Comparison of ENCODE assay signal across 30 cellular contexts in genomic region chrX:155592331-155592730, GRCh38.
"Had no signal": no experiment of that assay in that cellular context is flagged by ENCODE, and none has a peak within 500 bp of the region (broad histone marks: within the 10 kb centered on the region; RNA-seq: fewer than 3 reads in every experiment).

No MANE protein-coding gene starts in this region.

- H3K4me1 ChIP-seq: left lung, lower lobe of right lung, pancreas, prostate gland, stomach, testis, thyroid gland, transverse colon, upper lobe of left lung, vagina had no signal

- FAIRE-seq: islet of Langerhans, kidney, pancreas had no signal

- H3K27ac ChIP-seq: left lung, lower lobe of right lung, pancreas, prostate gland, skin epidermis, stomach, testis, thyroid gland, transverse colon, upper lobe of left lung, vagina had no signal

- H3K27ac Mint-ChIP-seq: naive thymus-derived CD4-positive, alpha-beta T cell; natural killer cell treated with Interleukin-12 subunit alpha and Interleukin-12 subunit beta and Interleukin-15 and Interleukin-18, amount 100 ng/mL, for 72 hours; stimulated activated naive B cell treated with anti-CD40 and anti-IgM and Interleukin-4, amounts not matched to agents 10 μg/mL and 1 μg/mL and 100 μg/mL, for 72 hours had no signal

- H3K9me3 ChIP-seq: lower lobe of right lung, prostate gland, testis, thyroid gland, transverse colon had no signal

- H3K36me3 ChIP-seq: left lung, lower lobe of right lung, pancreas, prostate gland, thyroid gland, transverse colon, upper lobe of left lung had no signal

- DNase-seq: hypothalamus; immature natural killer cell; left colon; left lung; lower lobe of right lung; mammary epithelial cell; midbrain; mucosa of descending colon; naive thymus-derived CD4-positive, alpha-beta T cell; retina; stimulated activated CD4-positive, alpha-beta T cell treated with anti-CD3 and anti-CD28 coated beads, Interleukin-12 subunit alpha, Interleukin-12 subunit beta, amount 100 ng/mL, for 4 hours; stimulated activated CD4-positive, alpha-beta T cell treated with anti-CD3 and anti-CD28 coated beads, Interleukin-15, amount 100 ng/mL, for 24 hours; stimulated activated CD4-positive, alpha-beta T cell treated with anti-CD3 and anti-CD28 coated beads, Interleukin-2, amount 100 ng/mL, for 24 hours; stimulated activated CD4-positive, alpha-beta T cell treated with anti-CD3 and anti-CD28 coated beads, Interleukin-4, amount 100 ng/mL, for 1 hour; stimulated activated naive B cell treated with anti-CD40 and anti-IgM and Interleukin-4, amounts not matched to agents 10 μg/mL and 1 μg/mL and 100 μg/mL, for 72 hours; stimulated activated naive CD8-positive, alpha-beta T cell treated with anti-CD3 and anti-CD28 coated beads, Interleukin-15, Interleukin-2, amounts not matched to agents 100 U/mL and 50 U/mL, for 24 hours; stomach; testis; thyroid gland; transverse colon; upper lobe of left lung had no signal

- H3K4me1 Mint-ChIP-seq: naive thymus-derived CD4-positive, alpha-beta T cell had no signal

- H3K4me3 ChIP-seq: left lung, lower lobe of right lung, mucosa of descending colon, pancreas, prostate gland, skin epidermis, stomach, testis, thyroid gland, transverse colon, upper lobe of left lung, vagina had no signal

- H3K27me3 Mint-ChIP-seq: naive thymus-derived CD4-positive, alpha-beta T cell; natural killer cell treated with Interleukin-12 subunit alpha and Interleukin-12 subunit beta and Interleukin-15 and Interleukin-18, amount 100 ng/mL, for 72 hours; stimulated activated naive B cell treated with anti-CD40 and anti-IgM and Interleukin-4, amounts not matched to agents 10 μg/mL and 1 μg/mL and 100 μg/mL, for 72 hours had no signal

- ATAC-seq: left colon; left lung; lower lobe of right lung; mucosa of descending colon; naive thymus-derived CD4-positive, alpha-beta T cell; natural killer cell treated with Interleukin-12 subunit alpha and Interleukin-12 subunit beta and Interleukin-15 and Interleukin-18, amount 100 ng/mL, for 72 hours; pancreas; right cardiac atrium; sciatic nerve; stimulated activated naive B cell treated with anti-CD40 and anti-IgM and Interleukin-4, amounts not matched to agents 10 μg/mL and 1 μg/mL and 100 μg/mL, for 72 hours; stimulated activated naive CD8-positive, alpha-beta T cell treated with anti-CD3 and anti-CD28 coated beads, Interleukin-15, Interleukin-2, amounts not matched to agents 100 U/mL and 50 U/mL, for 24 hours had no signal

- H3K4me3 Mint-ChIP-seq: naive thymus-derived CD4-positive, alpha-beta T cell; natural killer cell treated with Interleukin-12 subunit alpha and Interleukin-12 subunit beta and Interleukin-15 and Interleukin-18, amount 100 ng/mL, for 72 hours; stimulated activated naive B cell treated with anti-CD40 and anti-IgM and Interleukin-4, amounts not matched to agents 10 μg/mL and 1 μg/mL and 100 μg/mL, for 72 hours had no signal

- H3K27me3 ChIP-seq: left lung, pancreas, stomach, testis, thyroid gland, transverse colon, upper lobe of left lung, vagina had no signal
